ENCODE assay signal across 1 cellular context in genomic region chr9:84169240-84169639, GRCh38.
TF ChIP-seq lines count a peak whose summit lies in the region.

No MANE protein-coding gene starts in this region.

TF ChIP-seq in SK-N-SH treated with all-trans-retinoic acid at 6 μM for 48 hours, 23 proteins besides CTCF, POLR2A, EP300 and RAD21 (continued from another document):
- no peak for TF ChIP-seq CREB5 (CRISPR knock-in tag; IDR thresholded peaks at IDR 0.05; ENCODE audit: low read depth)
